In genomic region chr6:36629792-36630191, GRCh38 we compare ENCODE assay signal across 30 cellular contexts. TPM values are rescaled to one million over a fixed set of nuclear protein-coding genes. Genes with fewer than 3 reads are reported as not detected.
DNase-seq lines count a peak whose midpoint lies in the region; ATAC-seq and TF ChIP-seq lines count a peak whose summit lies in the region.
"Had no signal": no experiment of that assay in that cellular context is flagged by ENCODE, and none has a peak within 500 bp of the region (broad histone marks: within the 10 kb centered on the region; RNA-seq: fewer than 3 reads in every experiment).

No MANE protein-coding gene starts in this region.

- H3K36me3 Mint-ChIP-seq in activated CD4-positive, alpha-beta T cell treated with anti-CD3 and anti-CD28 coated beads, Interleukin-2, amount 10 ng/mL, durations not matched to agents 7 days and 5 days (ENCODE audit: low read depth) = no peaks in the 10 kb centered on the region
- H3K36me3 Mint-ChIP-seq: activated naive CD4-positive, alpha-beta T cell treated with anti-CD3 and anti-CD28 coated beads, Interleukin-2, amount 10 ng/mL, durations not matched to agents 7 days and 5 days; CD4-positive, CD25-positive, alpha-beta regulatory T cell had no signal

- POLR2A ChIA-PET in activated CD4-positive, alpha-beta T cell treated with anti-CD3 and anti-CD28 coated beads, Interleukin-2, amount 10 ng/mL, durations not matched to agents 7 days and 5 days (lab: Charles Lee) = no interaction called here

- peaks cover 15% of the 10 kb centered on the region for H3K4me1 Mint-ChIP-seq in activated CD4-positive, alpha-beta T cell treated with anti-CD3 and anti-CD28 coated beads, Interleukin-2, amount 10 ng/mL, durations not matched to agents 7 days and 5 days
- H3K4me1 Mint-ChIP-seq: CD4-positive, CD25-positive, alpha-beta regulatory T cell had no signal

- no peaks in the 10 kb centered on the region for H3K27me3 Mint-ChIP-seq in activated CD4-positive, alpha-beta T cell treated with anti-CD3 and anti-CD28 coated beads, Interleukin-2, amount 10 ng/mL, durations not matched to agents 7 days and 5 days
- H3K27me3 Mint-ChIP-seq: activated CD4-positive, alpha-beta memory T cell treated with anti-CD3 and anti-CD28 coated beads, Interleukin-2, amount 10 ng/mL, durations not matched to agents 7 days and 5 days; T-helper 17 cell had no signal

- H3K27me3 ChIP-seq in esophagus muscularis mucosa (no peaks in the 10 kb centered on the region), gastrocnemius medialis (no peaks in the 10 kb centered on the region), uterus (no peaks in the 10 kb centered on the region)
- H3K27me3 ChIP-seq: adrenal gland, body of pancreas, tibial nerve had no signal

- H3K4me1 ChIP-seq in esophagus muscularis mucosa (peaks cover 31 to 47% (median 37%) of the 10 kb centered on the region in 4 donors), gastrocnemius medialis (peaks cover 13 to 20% of the 10 kb centered on the region in 2 donors), uterus (peaks cover 8 to 14% of the 10 kb centered on the region in 2 donors)

- no peak overlapping the region for H3K4me3 Mint-ChIP-seq in activated CD4-positive, alpha-beta T cell treated with anti-CD3 and anti-CD28 coated beads, Interleukin-2, amount 10 ng/mL, durations not matched to agents 7 days and 5 days
- H3K4me3 Mint-ChIP-seq: activated CD4-positive, alpha-beta memory T cell treated with anti-CD3 and anti-CD28 coated beads, Interleukin-2, amount 10 ng/mL, durations not matched to agents 7 days and 5 days; activated naive CD4-positive, alpha-beta T cell treated with anti-CD3 and anti-CD28 coated beads, Interleukin-2, amount 10 ng/mL, durations not matched to agents 7 days and 5 days; CD4-positive, CD25-positive, alpha-beta regulatory T cell; T-helper 17 cell had no signal

- TF ChIP-seq EP300 in esophagus muscularis mucosa (IDR thresholded peaks at IDR 0.05) = no peak

- H3K9me3 ChIP-seq in esophagus muscularis mucosa (no peaks in the 10 kb centered on the region), gastrocnemius medialis (no peaks in the 10 kb centered on the region), uterus (no peaks in the 10 kb centered on the region)
- H3K9me3 ChIP-seq: adrenal gland, body of pancreas, tibial nerve had no signal

- H3K27ac ChIP-seq in esophagus muscularis mucosa (replicated peaks in 1 of 4) (peak overlapping the region in 3 of 4 donors; percentile 64 to 73 (median 73)), gastrocnemius medialis (peak overlapping the region in 3 of 4 donors; percentile 52 to 76 (median 65)), uterus (peak overlapping the region; percentile 79 to 86)
- H3K27ac ChIP-seq: 22Rv1, GM23248, PC-9 had no signal

- TF ChIP-seq POLR2A in esophagus muscularis mucosa (IDR thresholded peaks at IDR 0.05; ENCODE audit: low read depth) (no peak), gastrocnemius medialis (IDR thresholded peaks at IDR 0.05) (no peak), uterus (IDR thresholded peaks at IDR 0.05) (no peak)

- no peaks in the 10 kb centered on the region for H3K36me3 ChIP-seq in esophagus muscularis mucosa
- H3K36me3 ChIP-seq in gastrocnemius medialis = no peaks in the 10 kb centered on the region
- H3K36me3 ChIP-seq in uterus = no peaks in the 10 kb centered on the region
- H3K36me3 ChIP-seq: adrenal gland, tibial nerve had no signal

- no peak for DNase-seq in activated CD4-positive, alpha-beta T cell treated with anti-CD3 and anti-CD28 coated beads, Interleukin-2, amount 10 ng/mL, durations not matched to agents 7 days and 5 days
- DNase-seq in activated CD4-positive, alpha-beta T cell treated with anti-CD3 and anti-CD28 coated beads for 1 hour = no peak
- no peak for DNase-seq in esophagus muscularis mucosa (ENCODE audit: extremely low spot score)
- DNase-seq in gastrocnemius medialis = no peak
- no peak for DNase-seq in uterus
- DNase-seq in NCI-H2227 treated with DMSO at 0.1 percent for 48 hours (lab: John Stamatoyannopoulos, UW) = no peak
- no peak for DNase-seq in islet precursor cell
- DNase-seq: activated CD4-positive, alpha-beta memory T cell treated with anti-CD3 and anti-CD28 coated beads, Interleukin-2, amount 10 ng/mL, durations not matched to agents 7 days and 5 days; activated CD4-positive, CD25-positive, alpha-beta regulatory T cell treated with anti-CD3 and anti-CD28 coated beads, Interleukin-2, amount 50 U/mL, for 72 hours; activated CD8-positive, alpha-beta memory T cell treated with anti-CD3 and anti-CD28 coated beads, Interleukin-2, amount 50 U/mL, for 4 hours; activated naive CD4-positive, alpha-beta T cell treated with anti-CD3 and anti-CD28 coated beads, Interleukin-2, amount 10 ng/mL, durations not matched to agents 7 days and 5 days; adrenal gland; body of pancreas; CD4-positive, CD25-positive, alpha-beta regulatory T cell; cerebellar nuclear complex; DND-41; GF-D8; GM23248; Kasumi-1; left ventricle myocardium superior; NCI-H1417; NCI-H2029 treated with DMSO at 0.1 percent for 48 hours; NCI-H526 treated with DMSO at 0.1 percent for 48 hours; PC-9; Right ventricle myocardium superior; stimulated activated naive CD8-positive, alpha-beta T cell treated with anti-CD3 and anti-CD28 coated beads, Interleukin-15, Interleukin-2, amounts not matched to agents 100 U/mL and 50 U/mL, for 24 hours; T-helper 17 cell had no signal

- TF ChIP-seq CTCF in esophagus muscularis mucosa (IDR thresholded peaks at IDR 0.05) = no peak
- no peak for TF ChIP-seq CTCF in gastrocnemius medialis (IDR thresholded peaks at IDR 0.05 in 4 of 5, conservative IDR thresholded peaks at IDR 0.05 in 1 of 5)
- no peak for TF ChIP-seq CTCF in uterus (IDR thresholded peaks at IDR 0.05)

- no peaks in the 10 kb centered on the region for H3K9me3 Mint-ChIP-seq in activated CD4-positive, alpha-beta T cell treated with anti-CD3 and anti-CD28 coated beads, Interleukin-2, amount 10 ng/mL, durations not matched to agents 7 days and 5 days
- H3K9me3 Mint-ChIP-seq: activated CD4-positive, alpha-beta memory T cell treated with anti-CD3 and anti-CD28 coated beads, Interleukin-2, amount 10 ng/mL, durations not matched to agents 7 days and 5 days; activated naive CD4-positive, alpha-beta T cell treated with anti-CD3 and anti-CD28 coated beads, Interleukin-2, amount 10 ng/mL, durations not matched to agents 7 days and 5 days; CD4-positive, CD25-positive, alpha-beta regulatory T cell had no signal

- peak overlapping the region; percentile 19 for H3K27ac Mint-ChIP-seq in activated CD4-positive, alpha-beta T cell treated with anti-CD3 and anti-CD28 coated beads, Interleukin-2, amount 10 ng/mL, durations not matched to agents 7 days and 5 days
- H3K27ac Mint-ChIP-seq: activated CD4-positive, alpha-beta memory T cell treated with anti-CD3 and anti-CD28 coated beads, Interleukin-2, amount 10 ng/mL, durations not matched to agents 7 days and 5 days; activated naive CD4-positive, alpha-beta T cell treated with anti-CD3 and anti-CD28 coated beads, Interleukin-2, amount 10 ng/mL, durations not matched to agents 7 days and 5 days had no signal

- H3K4me3 ChIP-seq in esophagus muscularis mucosa (no peak overlapping the region), gastrocnemius medialis (no peak overlapping the region), uterus (no peak overlapping the region)
- H3K4me3 ChIP-seq: adrenal gland, body of pancreas, GM23248, PC-9, tibial nerve had no signal

- 94% methylated on average over 10 of the region's 11 CpGs for WGBS in esophagus muscularis mucosa

- in situ Hi-C loops in gastrocnemius medialis (cut with MboI; ENCODE audit: low sequenced_read_pairs in 4 of 4) = loop anchor here in 2 of 4 donors (10.0 kb wide), 2 partner anchors 55 to 125 kb away; no protein-coding TSS in a partner anchor

- intact Hi-C loops in esophagus muscularis mucosa (cut with DNase I) = loop anchor here (10.0 kb wide), 1 partner anchor 225 kb away; no protein-coding TSS in a partner anchor
- intact Hi-C loops in gastrocnemius medialis (cut with DNase I; ENCODE audit: low total_unique reads) = no loop called here
- intact Hi-C loops in uterus (cut with DNase I; ENCODE audit: low total_unique reads) = no loop called here

- ATAC-seq in gastrocnemius medialis (no peak), GM19463 (IDR thresholded peaks at IDR 0.05; ENCODE audit: unreplicated experiment) (no peak)
- ATAC-seq: body of pancreas; left ventricle myocardium superior; stimulated activated naive CD8-positive, alpha-beta T cell treated with anti-CD3 and anti-CD28 coated beads, Interleukin-15, Interleukin-2, amounts not matched to agents 100 U/mL and 50 U/mL, for 24 hours; T-helper 17 cell had no signal

- CTCF ChIA-PET in activated CD4-positive, alpha-beta T cell treated with anti-CD3 and anti-CD28 coated beads, Interleukin-2, amount 10 ng/mL, durations not matched to agents 7 days and 5 days (lab: Charles Lee) = interaction anchor here (2.4 to 2.5 kb wide), 2 partner anchors 14 to 15 kb away, joined by 9 to 11 read pairs; no protein-coding TSS in a partner anchor

RNA-seq across cellular contexts. Expression of gene SRSF3, which starts 35.6 kb away (rescaled TPM):
- 100 to 1,000 TPM; 394 to 441 TPM for total RNA-seq in activated CD4-positive, alpha-beta T cell treated with anti-CD3 and anti-CD28 coated beads, Interleukin-2, amount 10 ng/mL, durations not matched to agents 7 days and 5 days
- total RNA-seq in esophagus muscularis mucosa = 100 to 1,000 TPM; 149 to 226 (median 180) TPM
- total RNA-seq in gastrocnemius medialis = 100 to 1,000 TPM in 1 of 4 donors, 10 to 100 TPM in 3; 66.3 to 118 (median 83.2) TPM
- 100 to 1,000 TPM in 3 of 4 donors, 10 to 100 TPM in 1; 98.8 to 239 (median 179) TPM for total RNA-seq in uterus

RNA-seq across cellular contexts. Expression of gene CDKN1A, which starts 48.7 kb away (rescaled TPM):
- total RNA-seq in activated CD4-positive, alpha-beta T cell treated with anti-CD3 and anti-CD28 coated beads, Interleukin-2, amount 10 ng/mL, durations not matched to agents 7 days and 5 days = 10 to 100 TPM; 36.7 to 39.5 TPM
- total RNA-seq in esophagus muscularis mucosa = 100 to 1,000 TPM in 2 of 4 donors, 10 to 100 TPM in 2; 47.3 to 613 (median 93.3) TPM
- total RNA-seq in gastrocnemius medialis = 100 to 1,000 TPM; 110 to 346 (median 260) TPM
- 100 to 1,000 TPM in 1 of 4 donors, 10 to 100 TPM in 2, 1 to 10 TPM in 1; 8.8 to 119 (median 75.8) TPM for total RNA-seq in uterus
